21 cellular contexts compared by ENCODE assay signal in the genomic region with DNA sequence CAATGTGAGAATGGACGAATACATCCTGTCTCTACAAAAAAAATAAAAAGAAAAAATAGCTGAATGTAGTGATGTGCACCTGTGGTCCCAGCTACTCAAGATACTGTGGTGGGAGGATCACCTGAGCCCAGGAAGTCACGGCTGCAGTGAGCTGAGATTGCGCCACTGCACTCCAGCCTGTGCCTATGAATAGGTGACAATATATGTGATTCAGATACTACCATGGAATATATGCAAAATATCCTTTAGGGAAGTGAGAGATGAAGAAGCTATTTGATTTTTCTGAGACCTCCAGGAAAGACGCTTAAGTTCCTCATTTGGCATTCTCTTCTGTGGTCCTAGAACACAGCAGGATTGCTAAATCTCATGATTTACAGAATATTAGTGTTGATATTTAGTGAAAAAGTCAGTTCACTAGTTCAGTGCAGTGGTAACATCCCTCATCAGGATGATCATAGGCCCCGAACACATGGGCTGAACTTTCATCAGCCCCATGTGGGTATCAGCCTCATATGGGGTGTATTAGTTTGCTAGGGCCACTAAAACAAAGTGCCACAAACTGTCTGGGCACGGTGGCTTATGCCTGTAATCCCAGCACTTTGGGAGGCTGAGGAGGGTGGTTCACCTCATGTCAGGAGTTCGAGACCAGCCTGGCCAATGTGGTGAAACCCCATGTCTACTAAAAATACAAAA. TPM values are rescaled to one million over a fixed set of nuclear protein-coding genes. Genes with fewer than 3 reads are reported as not detected.
DNase-seq lines count a peak whose midpoint lies in the region; ATAC-seq and TF ChIP-seq lines count a peak whose summit lies in the region.
"Had no signal": no experiment of that assay in that cellular context is flagged by ENCODE, and none has a peak within 500 bp of the region (broad histone marks: within the 10 kb centered on the region; RNA-seq: fewer than 3 reads in every experiment).

No MANE protein-coding gene starts in this region.

- no peak overlapping the region for H3K27ac Mint-ChIP-seq in endothelial cell (ENCODE audit: unreplicated experiment)
- H3K27ac Mint-ChIP-seq: activated naive CD4-positive, alpha-beta T cell treated with anti-CD3 and anti-CD28 coated beads for 36 hours; stimulated activated effector memory CD8-positive, alpha-beta T cell treated with anti-CD3 and anti-CD28 coated beads, Interleukin-12 subunit alpha, Interleukin-12 subunit beta, amount 100 ng/mL, for 72 hours had no signal

- ATAC-seq in GM18498 (IDR thresholded peaks at IDR 0.05; ENCODE audit: unreplicated experiment), result peak; percentile 55
- peak; percentile 54 for ATAC-seq in GM19452 (IDR thresholded peaks at IDR 0.05; ENCODE audit: unreplicated experiment)
- ATAC-seq in HG02973 (IDR thresholded peaks at IDR 0.05; ENCODE audit: unreplicated experiment), result peak; percentile 56
- ATAC-seq: Panc1; stimulated activated effector memory CD8-positive, alpha-beta T cell treated with anti-CD3 and anti-CD28 coated beads, Interleukin-12 subunit alpha, Interleukin-12 subunit beta, amount 100 ng/mL, for 72 hours had no signal

- H3K36me3 Mint-ChIP-seq in endothelial cell (ENCODE audit: low read depth, unreplicated experiment), result no peaks in the 10 kb centered on the region
- H3K36me3 Mint-ChIP-seq: stimulated activated effector memory CD8-positive, alpha-beta T cell treated with anti-CD3 and anti-CD28 coated beads, Interleukin-12 subunit alpha, Interleukin-12 subunit beta, amount 100 ng/mL, for 72 hours had no signal

- no peak for TF ChIP-seq CTCF in endothelial cell (IDR thresholded peaks at IDR 0.05; ENCODE audit: unreplicated experiment)

- H3K27me3 Mint-ChIP-seq in endothelial cell (ENCODE audit: unreplicated experiment), result peaks cover 2% of the 10 kb centered on the region

- peak; percentile 33 for DNase-seq in SIG-M5 (lab: John Stamatoyannopoulos, UW)
- no peak for DNase-seq in NCI-H2196 treated with DMSO at 0.1 percent for 48 hours (lab: John Stamatoyannopoulos, UW; ENCODE audit: unreplicated experiment)
- DNase-seq in mesenteric fat pad (ENCODE audit: low spot score), result no peak
- DNase-seq in endothelial cell (ENCODE audit: low spot score), result no peak
- DNase-seq in RKO (ENCODE audit: low spot score), result no peak
- DNase-seq: activated CD8-positive, alpha-beta memory T cell treated with anti-CD3 and anti-CD28 coated beads, Interleukin-2, amount 50 U/mL, for 4 hours; activated naive CD4-positive, alpha-beta T cell treated with anti-CD3 and anti-CD28 coated beads for 36 hours; Caco-2; cortex of kidney; head of caudate nucleus; IMR-90; kidney; NCI-H1417 treated with DMSO at 0.1 percent for 48 hours; NCI-H510A treated with DMSO at 0.1 percent for 48 hours; T-helper 1 cell; trophoblast cell had no signal

- H3K4me1 Mint-ChIP-seq in endothelial cell (ENCODE audit: unreplicated experiment), result peaks cover 4% of the 10 kb centered on the region
- H3K4me1 Mint-ChIP-seq: stimulated activated effector memory CD8-positive, alpha-beta T cell treated with anti-CD3 and anti-CD28 coated beads, Interleukin-12 subunit alpha, Interleukin-12 subunit beta, amount 100 ng/mL, for 72 hours had no signal

- H3K9me3 Mint-ChIP-seq in endothelial cell (ENCODE audit: unreplicated experiment), result no peaks in the 10 kb centered on the region
- H3K9me3 Mint-ChIP-seq: activated naive CD4-positive, alpha-beta T cell treated with anti-CD3 and anti-CD28 coated beads for 36 hours; stimulated activated effector memory CD8-positive, alpha-beta T cell treated with anti-CD3 and anti-CD28 coated beads, Interleukin-12 subunit alpha, Interleukin-12 subunit beta, amount 100 ng/mL, for 72 hours had no signal

- no peak overlapping the region for H3K4me3 Mint-ChIP-seq in endothelial cell (ENCODE audit: unreplicated experiment)
- H3K4me3 Mint-ChIP-seq: activated naive CD4-positive, alpha-beta T cell treated with anti-CD3 and anti-CD28 coated beads for 36 hours; stimulated activated effector memory CD8-positive, alpha-beta T cell treated with anti-CD3 and anti-CD28 coated beads, Interleukin-12 subunit alpha, Interleukin-12 subunit beta, amount 100 ng/mL, for 72 hours had no signal

RNA-seq across cellular contexts. Expression of a gene that starts 6.0 kb away (rescaled TPM):
- total RNA-seq in mesenteric fat pad (3.0 TPM), endothelial cell (ENCODE audit: unreplicated experiment) (8.3 TPM)
